12 cellular contexts compared by ENCODE assay signal in genomic region chr3:5010706-5011554, GRCh38. TPM values are rescaled to one million over a fixed set of nuclear protein-coding genes. Genes with fewer than 3 reads are reported as not detected.
DNase-seq lines count a peak whose midpoint lies in the region; ATAC-seq and TF ChIP-seq lines count a peak whose summit lies in the region.
"Had no signal": no experiment of that assay in that cellular context is flagged by ENCODE, and none has a peak within 500 bp of the region (broad histone marks: within the 10 kb centered on the region; RNA-seq: fewer than 3 reads in every experiment).

No MANE protein-coding gene starts in this region.

- H3K36me3 Mint-ChIP-seq in CD8-positive, alpha-beta memory T cell: no peaks in the 10 kb centered on the region
- H3K36me3 Mint-ChIP-seq in activated T-helper 17 cell treated with anti-CD3 and anti-CD28 coated beads, Interleukin-2, amount 50 U/mL, for 72 hours (ENCODE audit: low read depth): peaks cover 6% of the 10 kb centered on the region

- no peaks in the 10 kb centered on the region for H3K9me3 Mint-ChIP-seq in CD8-positive, alpha-beta memory T cell
- H3K9me3 Mint-ChIP-seq in activated T-helper 17 cell treated with anti-CD3 and anti-CD28 coated beads, Interleukin-2, amount 50 U/mL, for 72 hours: no peaks in the 10 kb centered on the region
- H3K9me3 Mint-ChIP-seq: activated naive CD4-positive, alpha-beta T cell treated with anti-CD3 and anti-CD28 coated beads for 36 hours had no signal

- H3K4me3 Mint-ChIP-seq in CD8-positive, alpha-beta memory T cell: peak overlapping the region in 6 of 7 donors; percentile 11 to 79 (median 54)
- peak overlapping the region; percentile 22 for H3K4me3 Mint-ChIP-seq in activated T-helper 17 cell treated with anti-CD3 and anti-CD28 coated beads, Interleukin-2, amount 50 U/mL, for 72 hours
- H3K4me3 Mint-ChIP-seq: activated naive CD4-positive, alpha-beta T cell treated with anti-CD3 and anti-CD28 coated beads for 36 hours had no signal

- POLR2A ChIA-PET in CD8-positive, alpha-beta memory T cell (lab: Charles Lee): interaction anchor here (1.5 kb wide), 1 partner anchor 12 kb away, joined by 4 read pairs; no protein-coding TSS in a partner anchor

- H3K4me1 Mint-ChIP-seq in CD8-positive, alpha-beta memory T cell: peaks cover 38 to 54% (median 52%) of the 10 kb centered on the region in 3 donors
- peaks cover 45% of the 10 kb centered on the region for H3K4me1 Mint-ChIP-seq in activated T-helper 17 cell treated with anti-CD3 and anti-CD28 coated beads, Interleukin-2, amount 50 U/mL, for 72 hours

- no peaks in the 10 kb centered on the region for H3K9me3 ChIP-seq in CD8-positive, alpha-beta memory T cell (ENCODE audit: low read length)

- DNase-seq in CD8-positive, alpha-beta memory T cell: peak in 2 of 5 donors; percentile 50 to 56
- DNase-seq in HL-60 (ENCODE audit: low read depth in 1 of 2, low spot score in 1 of 2) (no peak), myocyte (ENCODE audit: low read depth) (peak; percentile 74)
- DNase-seq: activated naive CD4-positive, alpha-beta T cell treated with anti-CD3 and anti-CD28 coated beads for 36 hours; DMS79 treated with DMSO at 0.1 percent for 48 hours; effector CD8-positive, alpha-beta T cell; NCI-H1105 treated with DMSO at 0.1 percent for 48 hours had no signal

- H3K27ac Mint-ChIP-seq in CD8-positive, alpha-beta memory T cell: peak overlapping the region; percentile 33 to 98 (median 90)
- no peak overlapping the region for H3K27ac Mint-ChIP-seq in activated T-helper 17 cell treated with anti-CD3 and anti-CD28 coated beads, Interleukin-2, amount 50 U/mL, for 72 hours
- H3K27ac Mint-ChIP-seq: activated naive CD4-positive, alpha-beta T cell treated with anti-CD3 and anti-CD28 coated beads for 36 hours had no signal

- peak overlapping the region; percentile 48 for H3K27ac ChIP-seq in CD8-positive, alpha-beta memory T cell (ENCODE audit: low read depth, low read length)
- H3K27ac ChIP-seq in HL-60 (replicated peaks): peak overlapping the region; percentile 47

- peaks cover 34% of the 10 kb centered on the region for H3K4me1 ChIP-seq in CD8-positive, alpha-beta memory T cell (ENCODE audit: insufficient read depth, low read length)

- no peaks in the 10 kb centered on the region for H3K27me3 ChIP-seq in CD8-positive, alpha-beta memory T cell (ENCODE audit: insufficient read depth, low read length, poor library complexity, severe bottlenecking)
- H3K27me3 ChIP-seq in HL-60 (ENCODE audit: insufficient read depth, poor library complexity, severe bottlenecking): no peaks in the 10 kb centered on the region

- H3K36me3 ChIP-seq in CD8-positive, alpha-beta memory T cell (ENCODE audit: insufficient read depth, low read length): no peaks in the 10 kb centered on the region

- no peak for ATAC-seq in activated T-helper 17 cell treated with anti-CD3 and anti-CD28 coated beads, Interleukin-2, amount 50 U/mL, for 72 hours (replicated peaks)
- ATAC-seq in GM19328 (IDR thresholded peaks at IDR 0.05; ENCODE audit: unreplicated experiment) (no peak), GM19467 (IDR thresholded peaks at IDR 0.05; ENCODE audit: unreplicated experiment) (no peak), GM18870 (IDR thresholded peaks at IDR 0.05; ENCODE audit: unreplicated experiment) (no peak), GM21367 (IDR thresholded peaks at IDR 0.05; ENCODE audit: unreplicated experiment) (no peak)

- CTCF ChIA-PET in CD8-positive, alpha-beta memory T cell (lab: Charles Lee): interaction anchor here (0.6 to 1.1 kb wide), 3 partner anchors 16 to 31 kb away, joined by 3 read pairs; partner anchors contain the start of gene BHLHE40

- H3K27me3 Mint-ChIP-seq in CD8-positive, alpha-beta memory T cell: no peaks in the 10 kb centered on the region
- H3K27me3 Mint-ChIP-seq in activated T-helper 17 cell treated with anti-CD3 and anti-CD28 coated beads, Interleukin-2, amount 50 U/mL, for 72 hours: no peaks in the 10 kb centered on the region

- no peak overlapping the region for H3K4me3 ChIP-seq in CD8-positive, alpha-beta memory T cell (ENCODE audit: low read length)
- no peak overlapping the region for H3K4me3 ChIP-seq in HL-60 (replicated peaks; ENCODE audit: insufficient read depth, low read length)

- no peak for TF ChIP-seq CTCF in HL-60 (IDR thresholded peaks at IDR 0.05; ENCODE audit: insufficient read depth, low read length)

RNA-seq across cellular contexts. Expression of gene BHLHE40, which starts 31.7 kb away (rescaled TPM):
- total RNA-seq in CD8-positive, alpha-beta memory T cell: 100 to 1,000 TPM; 174 to 180 TPM
- polyA plus RNA-seq in CD8-positive, alpha-beta memory T cell: 24.8 TPM
- 100 to 1,000 TPM; 217 to 527 TPM for total RNA-seq in activated T-helper 17 cell treated with anti-CD3 and anti-CD28 coated beads, Interleukin-2, amount 50 U/mL, for 72 hours
- 36.5 and 80.1 TPM in 2 replicates for total RNA-seq in myocyte
- polyA plus RNA-seq in myocyte (2012): 159 TPM
